Comparison of ENCODE assay signal across 10 cellular contexts in the genomic region with DNA sequence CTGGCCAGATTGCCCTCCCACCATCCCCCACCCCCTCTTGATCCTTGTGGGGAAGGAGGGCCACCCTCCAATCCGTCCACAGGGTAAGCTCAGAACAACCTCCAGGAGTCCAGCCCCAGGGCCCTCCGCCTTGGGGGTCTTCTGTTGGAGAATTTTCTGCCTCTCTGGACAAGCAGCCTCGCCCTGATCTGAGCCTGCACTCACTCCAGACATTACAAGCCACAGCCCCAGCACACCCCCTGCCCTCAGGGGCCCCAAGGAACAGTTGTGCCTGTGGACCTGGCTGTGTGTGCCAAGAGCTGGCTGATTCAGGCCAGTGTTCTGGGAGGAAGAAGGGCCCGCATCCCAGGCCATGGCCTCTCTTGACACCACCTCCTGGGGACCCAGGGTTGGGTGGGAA. TPM values are rescaled to one million over a fixed set of nuclear protein-coding genes. Genes with fewer than 3 reads are reported as not detected.
DNase-seq lines count a peak whose midpoint lies in the region; ATAC-seq and TF ChIP-seq lines count a peak whose summit lies in the region.
"Had no signal": no experiment of that assay in that cellular context is flagged by ENCODE, and none has a peak within 500 bp of the region (broad histone marks: within the 10 kb centered on the region; RNA-seq: fewer than 3 reads in every experiment).

No MANE protein-coding gene starts in this region.

- POLR2A ChIA-PET in activated naive CD8-positive, alpha-beta T cell treated with anti-CD3 and anti-CD28 coated beads, Interleukin-2, amount 10 ng/mL, durations not matched to agents 7 days and 5 days (lab: Charles Lee): interaction anchor here (0.8 kb wide), 1 partner anchor 211 kb away, joined by 3 read pairs; the partner anchor contains the start of gene FMNL1

- H3K9me3 ChIP-seq in lower lobe of right lung: no peaks in the 10 kb centered on the region

- no peaks in the 10 kb centered on the region for H3K27me3 ChIP-seq in lower lobe of right lung (ENCODE audit: low read depth)

- H3K27ac ChIP-seq in lower lobe of right lung (peak overlapping the region; percentile 84), urinary bladder (ENCODE audit: low read depth) (peak overlapping the region; percentile 32)

- H3K9me3 Mint-ChIP-seq in activated naive CD4-positive, alpha-beta T cell treated with anti-CD3 and anti-CD28 coated beads, Interleukin-2, amount 10 ng/mL, durations not matched to agents 7 days and 5 days: no peaks in the 10 kb centered on the region
- no peaks in the 10 kb centered on the region for H3K9me3 Mint-ChIP-seq in activated naive CD8-positive, alpha-beta T cell treated with anti-CD3 and anti-CD28 coated beads, Interleukin-2, amount 10 ng/mL, durations not matched to agents 7 days and 5 days

- no peak for TF ChIP-seq CTCF in lower lobe of right lung (IDR thresholded peaks at IDR 0.05)

- H3K36me3 ChIP-seq in lower lobe of right lung: peaks cover 35% of the 10 kb centered on the region
- peaks cover 2% of the 10 kb centered on the region for H3K36me3 ChIP-seq in urinary bladder (ENCODE audit: insufficient read depth)

- DNase-seq in activated naive CD4-positive, alpha-beta T cell treated with anti-CD3 and anti-CD28 coated beads, Interleukin-2, amount 10 ng/mL, durations not matched to agents 7 days and 5 days: no peak
- DNase-seq in activated naive CD4-positive, alpha-beta T cell treated with anti-CD3 and anti-CD28 coated beads, Interleukin-2, amount 50 U/mL, for 16 hours: no peak
- DNase-seq in activated naive CD8-positive, alpha-beta T cell treated with anti-CD3 and anti-CD28 coated beads, Interleukin-2, amount 10 ng/mL, durations not matched to agents 7 days and 5 days: no peak
- DNase-seq in lower lobe of right lung (peak; percentile 50), NCI-H2029 treated with DMSO at 0.1 percent for 48 hours (lab: John Stamatoyannopoulos, UW) (no peak), NCI-H226 (no peak), GM03348 (ENCODE audit: low spot score) (no peak)
- DNase-seq: NCI-H2107 had no signal

- ATAC-seq in activated naive CD8-positive, alpha-beta T cell treated with anti-CD3 and anti-CD28 coated beads, Interleukin-2, amount 10 ng/mL, durations not matched to agents 7 days and 5 days (ENCODE audit: low read depth): no peak
- ATAC-seq in lower lobe of right lung: no peak
- ATAC-seq: activated CD4-positive, CD25-positive, alpha-beta regulatory T cell treated with anti-CD3 and anti-CD28 coated beads, Interleukin-2, amount 50 U/mL, for 24 hours had no signal

- 77% methylated on average over 4 of the region's 4 CpGs for WGBS in urinary bladder

- H3K4me3 ChIP-seq in lower lobe of right lung (peak overlapping the region; percentile 74), urinary bladder (ENCODE audit: low read depth, low read length) (peak overlapping the region; percentile 47)

- peaks cover 28% of the 10 kb centered on the region for H3K4me1 Mint-ChIP-seq in activated naive CD4-positive, alpha-beta T cell treated with anti-CD3 and anti-CD28 coated beads, Interleukin-2, amount 10 ng/mL, durations not matched to agents 7 days and 5 days
- H3K4me1 Mint-ChIP-seq in activated naive CD8-positive, alpha-beta T cell treated with anti-CD3 and anti-CD28 coated beads, Interleukin-2, amount 10 ng/mL, durations not matched to agents 7 days and 5 days: peaks cover 14% of the 10 kb centered on the region

- H3K27me3 Mint-ChIP-seq in activated naive CD4-positive, alpha-beta T cell treated with anti-CD3 and anti-CD28 coated beads, Interleukin-2, amount 10 ng/mL, durations not matched to agents 7 days and 5 days: peaks cover 21% of the 10 kb centered on the region
- H3K27me3 Mint-ChIP-seq in activated naive CD8-positive, alpha-beta T cell treated with anti-CD3 and anti-CD28 coated beads, Interleukin-2, amount 10 ng/mL, durations not matched to agents 7 days and 5 days: no peaks in the 10 kb centered on the region

- intact Hi-C loops in lower lobe of right lung (cut with DNase I): no loop called here

- peaks cover 42% of the 10 kb centered on the region for H3K4me1 ChIP-seq in lower lobe of right lung
- H3K4me1 ChIP-seq in urinary bladder (ENCODE audit: insufficient read depth): no peaks in the 10 kb centered on the region

- peak overlapping the region; percentile 33 for H3K27ac Mint-ChIP-seq in activated naive CD4-positive, alpha-beta T cell treated with anti-CD3 and anti-CD28 coated beads, Interleukin-2, amount 10 ng/mL, durations not matched to agents 7 days and 5 days
- no peak overlapping the region for H3K27ac Mint-ChIP-seq in activated naive CD8-positive, alpha-beta T cell treated with anti-CD3 and anti-CD28 coated beads, Interleukin-2, amount 10 ng/mL, durations not matched to agents 7 days and 5 days

- CTCF ChIA-PET in activated naive CD4-positive, alpha-beta T cell treated with anti-CD3 and anti-CD28 coated beads, Interleukin-2, amount 10 ng/mL, durations not matched to agents 7 days and 5 days (lab: Charles Lee): no interaction called here

- peak overlapping the region; percentile 68 for H3K4me3 Mint-ChIP-seq in activated naive CD4-positive, alpha-beta T cell treated with anti-CD3 and anti-CD28 coated beads, Interleukin-2, amount 10 ng/mL, durations not matched to agents 7 days and 5 days
- peak overlapping the region; percentile 64 for H3K4me3 Mint-ChIP-seq in activated naive CD8-positive, alpha-beta T cell treated with anti-CD3 and anti-CD28 coated beads, Interleukin-2, amount 10 ng/mL, durations not matched to agents 7 days and 5 days

- H3K36me3 Mint-ChIP-seq in activated naive CD4-positive, alpha-beta T cell treated with anti-CD3 and anti-CD28 coated beads, Interleukin-2, amount 10 ng/mL, durations not matched to agents 7 days and 5 days: peaks cover 6% of the 10 kb centered on the region
- peaks cover 7% of the 10 kb centered on the region for H3K36me3 Mint-ChIP-seq in activated naive CD8-positive, alpha-beta T cell treated with anti-CD3 and anti-CD28 coated beads, Interleukin-2, amount 10 ng/mL, durations not matched to agents 7 days and 5 days

RNA-seq across cellular contexts. Expression of gene ARHGAP27, which starts 0.5 kb away (rescaled TPM):
- 100 to 1,000 TPM in 1 of 2 experiments, 10 to 100 TPM in 1; 99.8 to 114 TPM for total RNA-seq in activated naive CD8-positive, alpha-beta T cell treated with anti-CD3 and anti-CD28 coated beads, Interleukin-2, amount 10 ng/mL, durations not matched to agents 7 days and 5 days
- total RNA-seq in lower lobe of right lung (71.0 TPM), urinary bladder (12.9 TPM)
- 21.8 TPM for polyA plus RNA-seq in urinary bladder

RNA-seq across cellular contexts. Expression of gene PLEKHM1, which starts 57.4 kb away (rescaled TPM):
- 10 to 100 TPM; 61.3 to 63.1 TPM for total RNA-seq in activated naive CD8-positive, alpha-beta T cell treated with anti-CD3 and anti-CD28 coated beads, Interleukin-2, amount 10 ng/mL, durations not matched to agents 7 days and 5 days
- total RNA-seq in lower lobe of right lung (69.6 TPM), urinary bladder (14.2 TPM)
- polyA plus RNA-seq in urinary bladder: 21.8 TPM
